Comparison of ENCODE assay signal across 31 cellular contexts in the genomic region with DNA sequence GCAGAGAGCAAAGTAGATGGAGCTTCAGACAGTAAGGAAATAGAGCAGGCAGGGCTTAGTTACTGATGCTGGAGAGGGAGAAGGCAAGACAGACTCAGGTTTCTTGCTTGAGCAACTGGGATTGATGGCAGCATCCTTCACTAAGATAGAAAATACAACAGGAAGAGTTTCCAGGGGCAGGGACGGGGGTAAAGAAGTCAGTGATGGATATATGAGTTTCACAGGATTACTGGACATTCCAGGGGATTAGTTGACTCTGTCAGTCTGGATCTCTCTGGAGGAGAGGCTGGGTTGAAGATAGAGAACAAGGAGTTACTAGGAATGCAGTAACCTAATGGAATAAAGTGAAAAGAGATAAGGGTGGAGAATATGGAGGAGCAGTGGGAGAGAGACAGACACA.
DNase-seq lines count a peak whose midpoint lies in the region; ATAC-seq, FAIRE-seq and TF ChIP-seq lines count a peak whose summit lies in the region.
"Had no signal": no experiment of that assay in that cellular context is flagged by ENCODE, and none has a peak within 500 bp of the region (broad histone marks: within the 10 kb centered on the region; RNA-seq: fewer than 3 reads in every experiment).

No MANE protein-coding gene starts in this region.

- TF ChIP-seq POLR2A in HepG2 (IDR thresholded peaks at IDR 0.05; ENCODE audit: insufficient read depth in 1 of 2, low read depth in 2 of 2, low read length in 2 of 2) (no peak), right lobe of liver (IDR thresholded peaks at IDR 0.05) (no peak), GM18505 (IDR thresholded peaks at IDR 0.05; ENCODE audit: borderline replicate concordance, extremely low read depth, insufficient read depth, insufficient read length) (no peak), Peyer's patch (IDR thresholded peaks at IDR 0.05) (no peak)

- H3K79me2 ChIP-seq in HepG2 (ENCODE audit: insufficient read depth, low read length), result no peaks in the 10 kb centered on the region

- TF ChIP-seq EP300 in HepG2 (IDR thresholded peaks at IDR 0.05; ENCODE audit: low read depth in 2 of 2, low read length in 2 of 2), result no peak
- no peak for TF ChIP-seq EP300 in HepG2 (CRISPR knock-in tag; IDR thresholded peaks at IDR 0.05; ENCODE audit: borderline replicate concordance)

- H4K20me1 ChIP-seq in HepG2 (ENCODE audit: insufficient read depth, low read length), result no peaks in the 10 kb centered on the region

- H3K27ac Mint-ChIP-seq in naive B cell, result peak overlapping the region in 4 of 6 donors; percentile 22 to 84 (median 53)
- H3K27ac Mint-ChIP-seq: activated T-cell treated with anti-CD3 and anti-CD28 coated beads, Interleukin-2, amount 50 U/mL, for 24 hours had no signal

- TF ChIP-seq CTCF in HepG2 (CRISPR knock-in tag; IDR thresholded peaks at IDR 0.05) (no peak), right lobe of liver (IDR thresholded peaks at IDR 0.05) (no peak), Peyer's patch (IDR thresholded peaks at IDR 0.05) (no peak)

- no peak for TF ChIP-seq RAD21 in HepG2 (CRISPR knock-in tag; IDR thresholded peaks at IDR 0.05)

- ATAC-seq in HepG2 (no peak), right lobe of liver (no peak), naive B cell (ENCODE audit: low read depth in 2 of 2) (no peak), GM18505 (IDR thresholded peaks at IDR 0.05; ENCODE audit: unreplicated experiment) (no peak), HG03159 (IDR thresholded peaks at IDR 0.05; ENCODE audit: unreplicated experiment) (no peak)
- ATAC-seq: heart left ventricle, left lung had no signal

- H3K27me3 ChIP-seq in HepG2 (ENCODE audit: control insufficient read depth in 1 of 2, insufficient read depth in 2 of 2, low read length in 2 of 2) (no peaks in the 10 kb centered on the region), right lobe of liver (no peaks in the 10 kb centered on the region), Peyer's patch (no peaks in the 10 kb centered on the region)
- H3K27me3 ChIP-seq: ascending aorta, heart left ventricle, left lung, sigmoid colon, stomach had no signal

- POLR2A ChIA-PET in HepG2 (lab: Yijun Ruan, JAX), result no interaction called here

- H2AFZ ChIP-seq in HepG2 (ENCODE audit: low read length), result no peak overlapping the region
- H2AFZ ChIP-seq: GM23248 had no signal

- H3K9me3 Mint-ChIP-seq in naive B cell, result no peaks in the 10 kb centered on the region
- H3K9me3 Mint-ChIP-seq: activated T-cell treated with anti-CD3 and anti-CD28 coated beads, Interleukin-2, amount 50 U/mL, for 24 hours; neural crest cell had no signal

- WGBS in HepG2 (ENCODE audit: low lambda C conversion rate), result 94% methylated on average over 1 of the region's 1 CpG
- WGBS in right lobe of liver (ENCODE audit: insufficient coverage, low coverage, low lambda C conversion rate, missing lambda C conversion rate), result 75% methylated on average over 1 of the region's 1 CpG

- no peaks in the 10 kb centered on the region for H3K9me3 ChIP-seq in HepG2 (ENCODE audit: low read length)
- H3K9me3 ChIP-seq in right lobe of liver, result no peaks in the 10 kb centered on the region
- H3K9me3 ChIP-seq in Peyer's patch, result no peaks in the 10 kb centered on the region
- H3K9me3 ChIP-seq: ascending aorta, heart left ventricle, left lung, sigmoid colon, stomach had no signal

- BruUV-seq in HepG2 (replicated peaks; lab: Mats Ljungman, UMichigan), result no TSS peak

- in situ Hi-C loops in HepG2 (cut with HindIII; ENCODE audit: extremely low pct_ligation_motif_present, low pct_unique_long_range_greater_than_20kb), result no loop called here

- intact Hi-C loops in HepG2 (cut with micrococcal nuclease; ENCODE audit: unreplicated experiment) (no loop called here), right lobe of liver (cut with DNase I) (no loop called here)

- peak overlapping the region; percentile 22 for H3K27ac ChIP-seq in HepG2 (ENCODE audit: extremely low read length, insufficient read depth, low read length)
- H3K27ac ChIP-seq in right lobe of liver, result no peak overlapping the region
- H3K27ac ChIP-seq in cingulate gyrus (ENCODE audit: low read depth, low read length), result peak overlapping the region; percentile 50
- no peak overlapping the region for H3K27ac ChIP-seq in Peyer's patch
- H3K27ac ChIP-seq: ascending aorta, epithelial cell of prostate, GM23248, KMS-11, left lung, sigmoid colon, SK-N-MC, stomach had no signal

- H3K4me1 Mint-ChIP-seq in naive B cell, result no peaks in the 10 kb centered on the region

- H3K9ac ChIP-seq in HepG2 (ENCODE audit: insufficient read depth, low read depth, low read length), result no peak overlapping the region
- H3K9ac ChIP-seq: GM23248, KMS-11 had no signal

- no peak overlapping the region for H3K4me3 ChIP-seq in HepG2 (replicated peaks in 1 of 3; ENCODE audit: insufficient read depth in 1 of 3, low read depth in 2 of 3, low read length in 3 of 3)
- H3K4me3 ChIP-seq in right lobe of liver, result no peak overlapping the region
- no peak overlapping the region for H3K4me3 ChIP-seq in Peyer's patch
- H3K4me3 ChIP-seq: ascending aorta, GM23248, heart left ventricle, left lung, sigmoid colon, SK-N-MC, stomach had no signal

- H3K4me1 ChIP-seq in HepG2 (ENCODE audit: insufficient read depth, low read length) (peaks cover 14% of the 10 kb centered on the region), right lobe of liver (no peaks in the 10 kb centered on the region), Peyer's patch (no peaks in the 10 kb centered on the region)
- H3K4me1 ChIP-seq: ascending aorta, left lung, sigmoid colon, stomach had no signal

- peaks cover 20 to 64% of the 10 kb centered on the region in 2 experiments for H3K36me3 ChIP-seq in HepG2 (replicated peaks in 1 of 2; ENCODE audit: control insufficient read depth in 1 of 2, insufficient read depth in 2 of 2, low read length in 2 of 2)
- H3K36me3 ChIP-seq in right lobe of liver, result peaks cover 0 to 46% (median 17%) of the 10 kb centered on the region in 4 donors
- H3K36me3 ChIP-seq in Peyer's patch, result peaks cover 0 to 60% (median 0%) of the 10 kb centered on the region in 3 donors

- H3K4me3 Mint-ChIP-seq in naive B cell, result no peak overlapping the region
- H3K4me3 Mint-ChIP-seq: activated T-cell treated with anti-CD3 and anti-CD28 coated beads, Interleukin-2, amount 50 U/mL, for 24 hours; neural crest cell had no signal

- H3K36me3 Mint-ChIP-seq in naive B cell, result peaks cover 30 to 41% of the 10 kb centered on the region in 2 donors

- DNase-seq in HepG2 (ENCODE audit: low spot score) (no peak), right lobe of liver (no peak), naive B cell (no peak), NCI-H226 (no peak), Peyer's patch (no peak)
- DNase-seq: activated CD4-positive, alpha-beta T cell treated with anti-CD3 and anti-CD28 coated beads for 48 hours; activated naive CD4-positive, alpha-beta T cell treated with Interleukin-2 at 50 U/mL for 16 hours; activated T-cell treated with anti-CD3 and anti-CD28 coated beads, Interleukin-2, amount 50 U/mL, for 24 hours; AML-193; central memory CD4-positive, alpha-beta T cell; DMS53; GM23248; heart left ventricle; left lung; NCI-H146; NCI-H526; posterior cingulate gyrus; RPMI8226; sigmoid colon; stimulated activated CD4-positive, alpha-beta T cell treated with anti-CD3 and anti-CD28 coated beads, Interleukin-15, amount 100 ng/mL, for 24 hours; stomach; trophoblast cell had no signal

- FAIRE-seq in HepG2 (lab: Jason Lieb, UNC), result no peak
- FAIRE-seq: A204.1 had no signal

- no peaks in the 10 kb centered on the region for H3K27me3 Mint-ChIP-seq in naive B cell
- H3K27me3 Mint-ChIP-seq: activated T-cell treated with anti-CD3 and anti-CD28 coated beads, Interleukin-2, amount 50 U/mL, for 24 hours had no signal

- CTCF ChIA-PET in HepG2 (lab: Yijun Ruan, JAX; ENCODE audit: low intra/inter-chr PET ratio, low total read pairs), result no interaction called here

- H3K4me2 ChIP-seq in HepG2 (ENCODE audit: low read depth, low read length), result no peak overlapping the region
- H3K4me2 ChIP-seq: KMS-11 had no signal

TF ChIP-seq in HepG2, 621 proteins besides CTCF, POLR2A, EP300 and RAD21:
- TF ChIP-seq IRX3 (CRISPR knock-in tag; IDR thresholded peaks at IDR 0.05; ENCODE audit: borderline replicate concordance, low read depth), result no peak
- TF ChIP-seq, protein P1, sequence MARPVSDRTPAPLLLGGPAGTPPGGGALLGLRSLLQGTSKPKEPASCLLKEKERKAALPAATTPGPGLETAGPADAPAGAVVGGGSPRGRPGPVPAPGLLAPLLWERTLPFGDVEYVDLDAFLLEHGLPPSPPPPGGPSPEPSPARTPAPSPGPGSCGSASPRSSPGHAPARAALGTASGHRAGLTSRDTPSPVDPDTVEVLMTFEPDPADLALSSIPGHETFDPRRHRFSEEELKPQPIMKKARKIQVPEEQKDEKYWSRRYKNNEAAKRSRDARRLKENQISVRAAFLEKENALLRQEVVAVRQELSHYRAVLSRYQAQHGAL (CRISPR knock-in tag; IDR thresholded peaks at IDR 0.05; ENCODE audit: not compliant biosample characterization), result no peak

Comparison
In these comparisons a context has a peak if more than half of its experiments do, and no peak if none do; other contexts are left out.
1. H3K27ac ChIP-seq: peak in HepG2 (single experiment) and cingulate gyrus (single experiment); none in right lobe of liver (0 of 3) and Peyer's patch (0 of 4).